9 cellular contexts compared by ENCODE assay signal in genomic region chr16:35193956-35194355, GRCh38.
"Had no signal": no experiment of that assay in that cellular context is flagged by ENCODE, and none has a peak within 500 bp of the region (broad histone marks: within the 10 kb centered on the region; RNA-seq: fewer than 3 reads in every experiment).

No MANE protein-coding gene starts in this region.

- H3K27ac Mint-ChIP-seq: GM23338, H9, HFFc6 had no signal

- ATAC-seq: GM23338, HCT116 had no signal

- H3K36me3 ChIP-seq: HAP-1 had no signal

- H3K4me1 ChIP-seq: HAP-1 had no signal

- H3K4me3 Mint-ChIP-seq: GM23338, H9, HFFc6 had no signal

- H3K4me2 ChIP-seq: GM23338 had no signal

- H3K4me1 Mint-ChIP-seq: GM23338, H9 had no signal

- DNase-seq: GM23248, GOT3, H7, H9, HCEC 1CT, HFFc6 had no signal

- H3K9me3 ChIP-seq: HAP-1 had no signal

- H3K4me3 ChIP-seq: GM23248, GM23338, HAP-1 had no signal

- H3K9ac ChIP-seq: GM23248 had no signal

- H2AFZ ChIP-seq: GM23248, GM23338 had no signal

- H3K27ac ChIP-seq: GM23248 had no signal
